ENCODE assay signal across 29 cellular contexts in genomic region chr10:104288355-104288754, GRCh38. TPM values are rescaled to one million over a fixed set of nuclear protein-coding genes. Genes with fewer than 3 reads are reported as not detected.
"Had no signal": no experiment of that assay in that cellular context is flagged by ENCODE, and none has a peak within 500 bp of the region (broad histone marks: within the 10 kb centered on the region; RNA-seq: fewer than 3 reads in every experiment).

No MANE protein-coding gene starts in this region.

- DNase-seq: activated CD4-positive, alpha-beta T cell treated with anti-CD3 and anti-CD28 coated beads for 36 hours; activated CD4-positive, CD25-positive, alpha-beta regulatory T cell; activated CD8-positive, alpha-beta memory T cell treated with anti-CD3 and anti-CD28 coated beads for 24 hours; activated effector memory CD4-positive, alpha-beta T cell treated with Interleukin-2 at 50 U/mL for 16 hours; activated naive CD4-positive, alpha-beta T cell treated with anti-CD3 and anti-CD28 coated beads, Interleukin-2, amount 10 ng/mL, durations not matched to agents 7 days and 5 days; activated naive CD8-positive, alpha-beta T cell treated with anti-CD3 and anti-CD28 coated beads, Interleukin-2, amount 10 ng/mL, durations not matched to agents 7 days and 5 days; cerebellar nuclear complex; dorsolateral prefrontal cortex; effector memory CD4-positive, alpha-beta T cell; heart left ventricle; naive B cell; nephron progenitor cell; ovary; retina; sigmoid colon; small intestine; stimulated activated CD4-positive, alpha-beta T cell treated with anti-CD3 and anti-CD28 coated beads, Interleukin-4, amount 100 ng/mL, for 24 hours; T-helper 2 cell had no signal

- H3K27ac ChIP-seq: ascending aorta, cardiac muscle cell, coronary artery, dorsolateral prefrontal cortex, heart left ventricle, neutrophil, ovary, sigmoid colon, thoracic aorta had no signal

- H3K27ac Mint-ChIP-seq: activated CD4-positive, alpha-beta T cell treated with anti-CD3 and anti-CD28 coated beads for 36 hours; activated naive CD4-positive, alpha-beta T cell treated with anti-CD3 and anti-CD28 coated beads, Interleukin-2, amount 10 ng/mL, durations not matched to agents 7 days and 5 days; activated naive CD8-positive, alpha-beta T cell treated with anti-CD3 and anti-CD28 coated beads, Interleukin-2, amount 10 ng/mL, durations not matched to agents 7 days and 5 days; brain; mesothelial cell of epicardium; naive B cell; nephron progenitor cell; progenitor cell of endocrine pancreas; stimulated activated effector memory CD8-positive, alpha-beta T cell treated with anti-CD3 and anti-CD28 coated beads, Interleukin-12 subunit alpha, Interleukin-12 subunit beta, amount 100 ng/mL, for 72 hours; stimulated activated naive CD8-positive, alpha-beta T cell treated with anti-CD3 and anti-CD28 coated beads, Interleukin-15, Interleukin-2, amounts not matched to agents 100 ng/mL and 50 ng/mL, for 24 hours had no signal

- H3K9me3 ChIP-seq: ascending aorta, heart left ventricle, neutrophil, ovary, sigmoid colon, thoracic aorta had no signal

- H3K4me3 Mint-ChIP-seq: activated CD4-positive, alpha-beta T cell treated with anti-CD3 and anti-CD28 coated beads for 36 hours; activated naive CD4-positive, alpha-beta T cell treated with anti-CD3 and anti-CD28 coated beads, Interleukin-2, amount 10 ng/mL, durations not matched to agents 7 days and 5 days; activated naive CD8-positive, alpha-beta T cell treated with anti-CD3 and anti-CD28 coated beads, Interleukin-2, amount 10 ng/mL, durations not matched to agents 7 days and 5 days; brain; mesothelial cell of epicardium; naive B cell; nephron progenitor cell; stimulated activated effector memory CD8-positive, alpha-beta T cell treated with anti-CD3 and anti-CD28 coated beads, Interleukin-12 subunit alpha, Interleukin-12 subunit beta, amount 100 ng/mL, for 72 hours; stimulated activated naive CD8-positive, alpha-beta T cell treated with anti-CD3 and anti-CD28 coated beads, Interleukin-15, Interleukin-2, amounts not matched to agents 100 ng/mL and 50 ng/mL, for 24 hours had no signal

- H3K9me3 Mint-ChIP-seq: activated naive CD4-positive, alpha-beta T cell treated with anti-CD3 and anti-CD28 coated beads, Interleukin-2, amount 10 ng/mL, durations not matched to agents 7 days and 5 days; activated naive CD8-positive, alpha-beta T cell treated with anti-CD3 and anti-CD28 coated beads, Interleukin-2, amount 10 ng/mL, durations not matched to agents 7 days and 5 days; mesothelial cell of epicardium; naive B cell; nephron progenitor cell; stimulated activated effector memory CD8-positive, alpha-beta T cell treated with anti-CD3 and anti-CD28 coated beads, Interleukin-12 subunit alpha, Interleukin-12 subunit beta, amount 100 ng/mL, for 72 hours; stimulated activated naive CD8-positive, alpha-beta T cell treated with anti-CD3 and anti-CD28 coated beads, Interleukin-15, Interleukin-2, amounts not matched to agents 100 ng/mL and 50 ng/mL, for 24 hours had no signal

- H3K36me3 ChIP-seq: ascending aorta, cardiac muscle cell, heart left ventricle, neutrophil, ovary, sigmoid colon, thoracic aorta had no signal

- ATAC-seq: activated CD4-positive, alpha-beta T cell treated with anti-CD3 and anti-CD28 coated beads for 36 hours; heart left ventricle; stimulated activated effector memory CD8-positive, alpha-beta T cell treated with anti-CD3 and anti-CD28 coated beads, Interleukin-12 subunit alpha, Interleukin-12 subunit beta, amount 100 ng/mL, for 72 hours had no signal

- H3K36me3 Mint-ChIP-seq: activated naive CD4-positive, alpha-beta T cell treated with anti-CD3 and anti-CD28 coated beads, Interleukin-2, amount 10 ng/mL, durations not matched to agents 7 days and 5 days; activated naive CD8-positive, alpha-beta T cell treated with anti-CD3 and anti-CD28 coated beads, Interleukin-2, amount 10 ng/mL, durations not matched to agents 7 days and 5 days; brain; mesothelial cell of epicardium; naive B cell; stimulated activated effector memory CD8-positive, alpha-beta T cell treated with anti-CD3 and anti-CD28 coated beads, Interleukin-12 subunit alpha, Interleukin-12 subunit beta, amount 100 ng/mL, for 72 hours had no signal

- FAIRE-seq: small intestine, urothelium cell line had no signal

- H3K4me1 Mint-ChIP-seq: nephron progenitor cell had no signal

- H3K27me3 ChIP-seq: ascending aorta, cardiac muscle cell, dorsolateral prefrontal cortex, heart left ventricle, ovary, sigmoid colon had no signal

- H3K4me3 ChIP-seq: ascending aorta, cardiac muscle cell, coronary artery, dorsolateral prefrontal cortex, heart left ventricle, ovary, sigmoid colon, thoracic aorta had no signal

RNA-seq across cellular contexts. Expression of gene GSTO2, which starts 19.4 kb away (rescaled TPM):
- total RNA-seq: ascending aorta had no signal
